ENCODE assay signal across 15 cellular contexts in genomic region chr2:219469186-219469724, GRCh38. TPM values are rescaled to one million over a fixed set of nuclear protein-coding genes. Genes with fewer than 3 reads are reported as not detected.
DNase-seq lines count a peak whose midpoint lies in the region; ATAC-seq, FAIRE-seq and TF ChIP-seq lines count a peak whose summit lies in the region.
"Had no signal": no experiment of that assay in that cellular context is flagged by ENCODE, and none has a peak within 500 bp of the region (broad histone marks: within the 10 kb centered on the region; RNA-seq: fewer than 3 reads in every experiment).

No MANE protein-coding gene starts in this region.

- peak overlapping the region in 1 of 2 experiments; percentile 7; a peak in 1 of 4 replicates for H4K8ac ChIP-seq in IMR-90 (ENCODE audit: low read depth in 2 of 2, low read length in 2 of 2)

- peak overlapping the region; percentile 58; the same call in 1 of the 2 replicates for H2BK120ac ChIP-seq in IMR-90 (ENCODE audit: low read depth, low read length)

- H3K56ac ChIP-seq in IMR-90 (ENCODE audit: extremely low read depth, insufficient read depth, low read length) = no peak overlapping the region

- no peaks in the 10 kb centered on the region for H3K36me3 Mint-ChIP-seq in effector memory CD8-positive, alpha-beta T cell (ENCODE audit: insufficient read depth)

- 0 out of 2 replicates have a peak overlapping the region, but pooled peaks have one; percentile 10 for H3K27ac ChIP-seq in IMR-90 (ENCODE audit: insufficient read depth, low read length)
- 0 out of 3 replicates have a peak overlapping the region, but pooled peaks have one; percentile 39 for H3K27ac ChIP-seq in K562 (ENCODE audit: extremely low read depth, low read depth, low read length)
- H3K27ac ChIP-seq in right atrium auricular region = peak overlapping the region; percentile 70 to 79

- peak overlapping the region; percentile 67; the same call in 1 of the 2 replicates for H2BK20ac ChIP-seq in IMR-90 (ENCODE audit: low read depth, low read length)

- intact Hi-C loops in IMR-90 (cut with micrococcal nuclease) (no loop called here), K562 (cut with micrococcal nuclease) (no loop called here)

- H2BK5ac ChIP-seq in IMR-90 (ENCODE audit: low read depth, low read length, poor library complexity, severe bottlenecking) = peak overlapping the region; percentile 71

- H3K4me3 ChIP-seq in IMR-90 (ENCODE audit: insufficient read depth, low read depth, low read length) (no peak overlapping the region), K562 (no peak overlapping the region), right atrium auricular region (no peak overlapping the region)

- H3K9me3 Mint-ChIP-seq in effector memory CD8-positive, alpha-beta T cell = no peaks in the 10 kb centered on the region
- H3K9me3 Mint-ChIP-seq: neural crest cell had no signal

- in situ Hi-C loops in ACHN (cut with HindIII; ENCODE audit: low pct_ligation_motif_present, low pct_unique_long_range_greater_than_20kb, low sequenced_read_pairs) = no loop called here
- in situ Hi-C loops in IMR-90 (cut with MboI; ENCODE audit: low sequenced_read_pairs) = no loop called here
- in situ Hi-C loops in K562 (cut with MboI) = no loop called here

- CTCF ChIA-PET in IMR-90 (lab: Yijun Ruan, JAX) = no interaction called here
- CTCF ChIA-PET in K562 (lab: Yijun Ruan, JAX; ENCODE audit: low intra/inter-chr PET ratio) = no interaction called here
- CTCF ChIA-PET in HEK293T (lab: Yijun Ruan, JAX) = no interaction called here

- no peak overlapping the region for H3K23ac ChIP-seq in IMR-90 (ENCODE audit: low read depth, low read length)

- peak overlapping the region; percentile 67; the same call in 1 of the 2 replicates for H4K5ac ChIP-seq in IMR-90 (ENCODE audit: low read depth, low read length)

- DNase-seq in ACHN (peak; percentile 76), IMR-90 (peak; percentile 81), K562 (ENCODE audit: extremely low read depth in 1 of 4, low spot score in 3 of 4) (peak; percentile 42 to 71 (median 62)), right atrium auricular region (ENCODE audit: low spot score) (no peak), MV-4-11 (lab: John Stamatoyannopoulos, UW) (no peak), HEK293T (ENCODE audit: extremely low spot score) (no peak), KG1 (lab: John Stamatoyannopoulos, UW) (no peak)
- no peak for DNase-seq in effector memory CD8-positive, alpha-beta T cell
- DNase-seq: GDM1, NCI-H526 treated with DMSO at 0.1 percent for 48 hours had no signal

- no peaks in the 10 kb centered on the region for H3K4me1 Mint-ChIP-seq in effector memory CD8-positive, alpha-beta T cell (ENCODE audit: low read depth in 2 of 2)

- whole genome bisulfite sequencing in IMR-90 (ENCODE audit: extremely low coverage in 2 of 2, insufficient read length in 1 of 2), 2 experiments = 100% methylated on average over 1 of the region's 16 CpGs; no CpG with 5 or more reads in 1 of the 2 experiments
- WGBS in K562 (ENCODE audit: insufficient coverage, low coverage, missing lambda C conversion rate) = 63% methylated on average over 13 of the region's 16 CpGs

- no peaks in the 10 kb centered on the region; a peak in 1 of 4 replicates for H3K79me1 ChIP-seq in IMR-90 (ENCODE audit: low read depth in 1 of 2, low read length in 2 of 2)

- FAIRE-seq in K562 (lab: Jason Lieb, UNC) = no peak

- TF ChIP-seq RAD21 in IMR-90 (IDR thresholded peaks at IDR 0.05; ENCODE audit: low read length) (peak; percentile 13; the same call in 1 of the 2 replicates), K562 (CRISPR knock-in tag; conservative IDR thresholded peaks at IDR 0.05 in 1 of 2, IDR thresholded peaks at IDR 0.05 in 1 of 2) (no peak)

- H3K27me3 Mint-ChIP-seq in effector memory CD8-positive, alpha-beta T cell = peaks cover 7 to 40% of the 10 kb centered on the region in 2 donors

- no peak for TF ChIP-seq EP300 in K562 (IDR thresholded peaks at IDR 0.05; ENCODE audit: low read length)

- H3K9ac ChIP-seq in IMR-90 (ENCODE audit: low read depth, low read length) (no peak overlapping the region), K562 (ENCODE audit: insufficient read depth in 1 of 2, low read depth in 2 of 2, low read length in 2 of 2) (peak overlapping the region in 1 of 2 experiments; percentile 52; a peak in 2 of 4 replicates)

- H2AK5ac ChIP-seq in IMR-90 (ENCODE audit: low read depth, low read length) = peak overlapping the region; percentile 60

- no peaks in the 10 kb centered on the region for H3K9me3 ChIP-seq in IMR-90 (ENCODE audit: control insufficient read depth, insufficient read depth, low read length)
- no peaks in the 10 kb centered on the region for H3K9me3 ChIP-seq in K562 (replicated peaks; ENCODE audit: control insufficient read depth, insufficient read depth, low read depth, low read length)
- no peaks in the 10 kb centered on the region for H3K9me3 ChIP-seq in right atrium auricular region

- peak overlapping the region; percentile 53 for H4K91ac ChIP-seq in IMR-90 (ENCODE audit: insufficient read depth, low read depth, low read length)

- POLR2A ChIA-PET in IMR-90 (lab: Charles Lee; ENCODE audit: unreplicated experiment) (no interaction called here), K562 (lab: Yijun Ruan, JAX) (interaction anchor here (0.6 kb wide), 1 partner anchor 16 kb away, joined by 3 read pairs; no protein-coding TSS in a partner anchor), HEK293T (lab: Yijun Ruan, JAX) (no interaction called here)

- TF ChIP-seq POLR2A in IMR-90 (IDR thresholded peaks at IDR 0.05; ENCODE audit: low read depth, low read length) (no peak), K562 (conservative IDR thresholded peaks at IDR 0.05) (no peak)

- H3K4me2 ChIP-seq in IMR-90 (ENCODE audit: low read depth, low read length) = no peak overlapping the region
- H3K4me2 ChIP-seq in K562 (ENCODE audit: insufficient read depth, low read length) = no peak overlapping the region

- no peak overlapping the region for H3K4me3 Mint-ChIP-seq in effector memory CD8-positive, alpha-beta T cell
- H3K4me3 Mint-ChIP-seq: neural crest cell had no signal

- H3K79me2 ChIP-seq in K562 (ENCODE audit: control insufficient read depth, insufficient read depth, low read length) = no peaks in the 10 kb centered on the region

- H3K4ac ChIP-seq in IMR-90 (ENCODE audit: low read depth, low read length) = peak overlapping the region; percentile 48

- BruUV-seq in IMR-90 (replicated peaks; lab: Mats Ljungman, UMichigan) (no TSS peak), K562 (replicated peaks; lab: Mats Ljungman, UMichigan) (no TSS peak)

- dilution Hi-C loops in IMR-90 (cut with HindIII; ENCODE audit: low sequenced_read_pairs, unreplicated experiment) = no loop called here

- H3K27me3 ChIP-seq in IMR-90 (ENCODE audit: control insufficient read depth, insufficient read depth, low read length) (no peaks in the 10 kb centered on the region), K562 (ENCODE audit: control insufficient read depth in 2 of 2, insufficient read depth in 2 of 2, low read length in 2 of 2) (no peaks in the 10 kb centered on the region), right atrium auricular region (no peaks in the 10 kb centered on the region)

- H3K9me1 ChIP-seq in IMR-90 (ENCODE audit: insufficient read depth, low read length) (no peaks in the 10 kb centered on the region), K562 (ENCODE audit: control insufficient read depth, insufficient read depth, low read length) (no peaks in the 10 kb centered on the region)

- H2AFZ ChIP-seq in IMR-90 (replicated peaks; ENCODE audit: low read length, poor library complexity) (peak overlapping the region; percentile 61), K562 (ENCODE audit: low read depth, low read length) (no peak overlapping the region)

- peak overlapping the region; percentile 34; the same call in 1 of the 2 replicates for H3K18ac ChIP-seq in IMR-90 (ENCODE audit: low read depth, low read length)

- peaks cover 13% of the 10 kb centered on the region for H3K4me1 ChIP-seq in IMR-90 (ENCODE audit: control insufficient read depth, insufficient read depth, low read length)
- peaks cover 12 to 61% of the 10 kb centered on the region in 2 experiments; a peak in 4 of 5 replicates for H3K4me1 ChIP-seq in K562 (replicated peaks in 1 of 2; ENCODE audit: control insufficient read depth in 2 of 2, insufficient read depth in 2 of 2, low read length in 2 of 2)
- peaks cover 0 to 76% of the 10 kb centered on the region in 2 donors for H3K4me1 ChIP-seq in right atrium auricular region

- H2BK15ac ChIP-seq in IMR-90 (ENCODE audit: low read depth, low read length) = peak overlapping the region; percentile 2; the same call in 1 of the 3 replicates

- H3K36me3 ChIP-seq in IMR-90 (ENCODE audit: control insufficient read depth, insufficient read depth, low read length) (peaks cover 73% of the 10 kb centered on the region; the same call in 1 of the 2 replicates), K562 (ENCODE audit: control insufficient read depth, insufficient read depth, low read length) (no peaks in the 10 kb centered on the region), right atrium auricular region (peaks cover 64% of the 10 kb centered on the region)

- H3K14ac ChIP-seq in IMR-90 (replicated peaks; ENCODE audit: low read depth, low read length) = 0 out of 2 replicates have a peak overlapping the region, but pooled peaks have one; percentile 7

- H4K20me1 ChIP-seq in IMR-90 (ENCODE audit: insufficient read depth, low read length) = no peaks in the 10 kb centered on the region; the same call in none of the 2 replicates
- H4K20me1 ChIP-seq in K562 (replicated peaks; ENCODE audit: control insufficient read depth, insufficient read depth, low read length) = no peaks in the 10 kb centered on the region

- H2AK9ac ChIP-seq in IMR-90 (replicated peaks; ENCODE audit: low read depth, low read length, poor library complexity) = peak overlapping the region; percentile 89

- H3K27ac Mint-ChIP-seq in effector memory CD8-positive, alpha-beta T cell = no peak overlapping the region

- ATAC-seq in IMR-90 (ENCODE audit: low read depth) (peak; percentile 94), K562 (peak; percentile 64)
- no peak for ATAC-seq in effector memory CD8-positive, alpha-beta T cell (replicated peaks)
- ATAC-seq: HCT116 had no signal

- TF ChIP-seq CTCF in IMR-90 (conservative IDR thresholded peaks at IDR 0.05; ENCODE audit: low read depth, low read length) = no peak
- TF ChIP-seq CTCF in K562 (IDR thresholded peaks at IDR 0.05 in 2 of 3, conservative IDR thresholded peaks at IDR 0.05 in 1 of 3; ENCODE audit: insufficient read depth in 2 of 3, low read depth in 1 of 3, low read length in 3 of 3) = no peak
- TF ChIP-seq CTCF in right atrium auricular region (IDR thresholded peaks at IDR 0.05) = no peak

RNA-seq across cellular contexts. Expression of gene GMPPA, which starts 29.4 kb away (rescaled TPM):
- total RNA-seq in IMR-90 (2012; rRNA removed) (93.0 and 103 TPM in 2 replicates), K562 (2014; rRNA removed) (66.7 and 93.8 TPM in 2 replicates), K562 (2014; rRNA removed; fragmentation: Illumina TruSeq; extraction: Trizol) (38.5 and 47.9 TPM in 2 replicates), K562 (2015; rRNA removed; fragmentation: Illumina TruSeq; extraction: Trizol) (59.6 and 65.4 TPM in 2 replicates), K562 (2021) (69.7 and 71.3 TPM in 2 replicates), right atrium auricular region (10 to 100 TPM; 21.6 to 23.3 TPM)
- polyA plus RNA-seq in IMR-90 (2012; rRNA removed) (124 and 134 TPM in 2 replicates), K562 (2011; rRNA removed) (101 and 108 TPM in 2 replicates), K562 (2014; fragmentation: Illumina TruSeq; extraction: Trizol) (82.1 and 90.5 TPM in 2 replicates), K562 (2014; fragmentation: Nextera tagmentation; extraction: Ambion mirVana) (10 to 100 TPM in 1 of 2 experiments, 1 to 10 TPM in 1; 7.0 to 24.7 TPM), K562 (2014; rRNA removed) (71.2 and 75.4 TPM in 2 replicates)
- 73.7 and 110 TPM in 2 replicates for polyA plus RNA-seq in IMR-90 (2012; cell fraction: cytosol; rRNA removed)
- polyA plus RNA-seq in IMR-90 (2012; cell fraction: nucleus; rRNA removed; ENCODE audit: low replicate concordance) = 322 and 367 TPM in 2 replicates
- 76.3 and 182 TPM in 2 replicates for total RNA-seq in K562 (2011; cell fraction: chromatin; rRNA removed; ENCODE audit: low replicate concordance)
- 113 and 116 TPM in 2 replicates for total RNA-seq in K562 (2011; cell fraction: nucleolus; rRNA removed)
- total RNA-seq in K562 (2011; cell fraction: nucleoplasm; rRNA removed) = 78.7 and 92.4 TPM in 2 replicates
- 152 and 203 TPM in 2 replicates for polyA plus RNA-seq in K562 (2011; cell fraction: cytosol; rRNA removed)
- 219 and 235 TPM in 2 replicates for polyA plus RNA-seq in K562 (2011; cell fraction: nucleus; rRNA removed)
- polyA plus RNA-seq in K562 (2012) = 99.0 and 134 TPM in 2 replicates
- 73.2 and 103 TPM in 2 replicates for polyA minus RNA-seq in K562 (2011; rRNA and poly(A)+ RNA removed)
- 47.8 and 64.1 TPM in 2 replicates for polyA minus RNA-seq in K562 (2011; cell fraction: cytosol; rRNA and poly(A)+ RNA removed)
- 38.2 and 59.0 TPM in 2 replicates for polyA minus RNA-seq in K562 (2011; cell fraction: nucleus; rRNA and poly(A)+ RNA removed)

RNA-seq across cellular contexts. Expression of gene SPEG, which starts 34.6 kb away (rescaled TPM):
- 6.8 and 7.8 TPM in 2 replicates for total RNA-seq in IMR-90 (2012; rRNA removed)
- 81.6 and 109 TPM in 2 replicates for polyA plus RNA-seq in IMR-90 (2012; rRNA removed)
- 37.7 and 53.1 TPM in 2 replicates for polyA plus RNA-seq in IMR-90 (2012; cell fraction: cytosol; rRNA removed)
- 492 and 808 TPM in 2 replicates for polyA plus RNA-seq in IMR-90 (2012; cell fraction: nucleus; rRNA removed; ENCODE audit: low replicate concordance)
- 12.1 and 39.1 TPM in 2 replicates for total RNA-seq in K562 (2011; cell fraction: chromatin; rRNA removed; ENCODE audit: low replicate concordance)
- 23.0 and 26.8 TPM in 2 replicates for total RNA-seq in K562 (2011; cell fraction: nucleolus; rRNA removed)
- 15.2 and 19.2 TPM in 2 replicates for total RNA-seq in K562 (2011; cell fraction: nucleoplasm; rRNA removed)
- total RNA-seq in K562 (2014; rRNA removed) = 3.9 and 6.0 TPM in 2 replicates
- 1.3 and 1.5 TPM in 2 replicates for total RNA-seq in K562 (2014; rRNA removed; fragmentation: Illumina TruSeq; extraction: Trizol)
- 3.0 and 3.7 TPM in 2 replicates for total RNA-seq in K562 (2015; rRNA removed; fragmentation: Illumina TruSeq; extraction: Trizol)
- 6.0 and 8.7 TPM in 2 replicates for total RNA-seq in K562 (2021)
- polyA plus RNA-seq in K562 (2011; rRNA removed) = 6.3 and 6.5 TPM in 2 replicates
- polyA plus RNA-seq in K562 (2011; cell fraction: cytosol; rRNA removed) = 4.6 and 12.1 TPM in 2 replicates
- 24.5 and 70.3 TPM in 2 replicates for polyA plus RNA-seq in K562 (2011; cell fraction: nucleus; rRNA removed)
- polyA plus RNA-seq in K562 (2012) = 9.4 and 12.8 TPM in 2 replicates
- polyA plus RNA-seq in K562 (2014; fragmentation: Illumina TruSeq; extraction: Trizol) = 2.4 and 5.5 TPM in 2 replicates
- polyA plus RNA-seq in K562 (2014; fragmentation: Nextera tagmentation; extraction: Ambion mirVana) = 1 to 10 TPM in 1 of 2 experiments, under 1 TPM in 1; 0.49 to 1.3 TPM
- 6.5 and 7.9 TPM in 2 replicates for polyA plus RNA-seq in K562 (2014; rRNA removed)
- polyA minus RNA-seq in K562 (2011; rRNA and poly(A)+ RNA removed) = 1.5 and 2.0 TPM in 2 replicates
- 3.1 and 4.2 TPM in 2 replicates for polyA minus RNA-seq in K562 (2011; cell fraction: cytosol; rRNA and poly(A)+ RNA removed)
- polyA minus RNA-seq in K562 (2011; cell fraction: nucleus; rRNA and poly(A)+ RNA removed) = 11.8 and 14.0 TPM in 2 replicates
- 10 to 100 TPM; 82.2 to 90.8 TPM for total RNA-seq in right atrium auricular region

RNA-seq across cellular contexts. Expression of gene ASIC4, which starts 45.0 kb away (rescaled TPM):
- total RNA-seq in IMR-90 (2012; rRNA removed) = not detected in 2 replicates
- 0.10 TPM in 1 of 2 replicates, not detected in the other for polyA plus RNA-seq in IMR-90 (2012; rRNA removed)
- not detected in 2 replicates for polyA plus RNA-seq in IMR-90 (2012; cell fraction: cytosol; rRNA removed)
- polyA plus RNA-seq in IMR-90 (2012; cell fraction: nucleus; rRNA removed; ENCODE audit: low replicate concordance) = 0.16 and 0.33 TPM in 2 replicates
- 14.4 and 30.7 TPM in 2 replicates for total RNA-seq in K562 (2011; cell fraction: chromatin; rRNA removed; ENCODE audit: low replicate concordance)
- total RNA-seq in K562 (2011; cell fraction: nucleolus; rRNA removed) = 21.7 and 26.1 TPM in 2 replicates
- total RNA-seq in K562 (2011; cell fraction: nucleoplasm; rRNA removed) = 15.1 and 18.3 TPM in 2 replicates
- total RNA-seq in K562 (2014; rRNA removed) = 17.7 and 24.8 TPM in 2 replicates
- 2.3 and 3.8 TPM in 2 replicates for total RNA-seq in K562 (2014; rRNA removed; fragmentation: Illumina TruSeq; extraction: Trizol)
- 9.6 and 9.8 TPM in 2 replicates for total RNA-seq in K562 (2015; rRNA removed; fragmentation: Illumina TruSeq; extraction: Trizol)
- 13.5 and 14.7 TPM in 2 replicates for total RNA-seq in K562 (2021)
- polyA plus RNA-seq in K562 (2011; rRNA removed) = 2.5 and 8.6 TPM in 2 replicates
- polyA plus RNA-seq in K562 (2011; cell fraction: cytosol; rRNA removed) = 4.7 and 5.7 TPM in 2 replicates
- polyA plus RNA-seq in K562 (2011; cell fraction: nucleus; rRNA removed) = 48.9 and 62.7 TPM in 2 replicates
- 15.2 and 19.8 TPM in 2 replicates for polyA plus RNA-seq in K562 (2012)
- 4.8 and 5.0 TPM in 2 replicates for polyA plus RNA-seq in K562 (2014; fragmentation: Illumina TruSeq; extraction: Trizol)
- under 1 TPM; 0.07 to 0.08 TPM for polyA plus RNA-seq in K562 (2014; fragmentation: Nextera tagmentation; extraction: Ambion mirVana)
- polyA plus RNA-seq in K562 (2014; rRNA removed) = 19.0 and 19.2 TPM in 2 replicates
- polyA minus RNA-seq in K562 (2011; rRNA and poly(A)+ RNA removed) = 2.5 and 4.5 TPM in 2 replicates
- 2.6 and 8.5 TPM in 2 replicates for polyA minus RNA-seq in K562 (2011; cell fraction: cytosol; rRNA and poly(A)+ RNA removed)
- 13.9 and 26.5 TPM in 2 replicates for polyA minus RNA-seq in K562 (2011; cell fraction: nucleus; rRNA and poly(A)+ RNA removed)
- total RNA-seq in right atrium auricular region = not detected
- total RNA-seq: kidney epithelial cell; T-helper 1 cell treated with Interleukin-12 subunit alpha and Interleukin-12 subunit beta and Interleukin-4 antibody, amounts not matched to agents 30 ng/mL and 1 ng/mL, for 36 hours had no signal
- polyA plus RNA-seq: AG04450 had no signal

RNA-seq across cellular contexts. Expression of gene DES, which starts 51.1 kb away (rescaled TPM):
- 3.3 and 4.3 TPM in 2 replicates for total RNA-seq in IMR-90 (2012; rRNA removed)
- polyA plus RNA-seq in IMR-90 (2012; rRNA removed) = 4.0 and 4.9 TPM in 2 replicates
- 3.4 and 4.1 TPM in 2 replicates for polyA plus RNA-seq in IMR-90 (2012; cell fraction: cytosol; rRNA removed)
- polyA plus RNA-seq in IMR-90 (2012; cell fraction: nucleus; rRNA removed; ENCODE audit: low replicate concordance) = 3.2 TPM in 2 replicates
- 4.9 and 11.0 TPM in 2 replicates for total RNA-seq in K562 (2011; cell fraction: chromatin; rRNA removed; ENCODE audit: low replicate concordance)
- 5.9 and 8.8 TPM in 2 replicates for total RNA-seq in K562 (2011; cell fraction: nucleolus; rRNA removed)
- total RNA-seq in K562 (2011; cell fraction: nucleoplasm; rRNA removed) = 5.4 and 9.5 TPM in 2 replicates
- total RNA-seq in K562 (2014; rRNA removed) = 25.8 and 27.8 TPM in 2 replicates
- 12.0 and 18.2 TPM in 2 replicates for total RNA-seq in K562 (2014; rRNA removed; fragmentation: Illumina TruSeq; extraction: Trizol)
- total RNA-seq in K562 (2015; rRNA removed; fragmentation: Illumina TruSeq; extraction: Trizol) = 28.3 and 29.1 TPM in 2 replicates
- 17.4 and 21.9 TPM in 2 replicates for total RNA-seq in K562 (2021)
- 17.0 and 58.9 TPM in 2 replicates for polyA plus RNA-seq in K562 (2011; rRNA removed)
- polyA plus RNA-seq in K562 (2011; cell fraction: cytosol; rRNA removed) = 13.4 and 60.3 TPM in 2 replicates
- 5.3 and 28.7 TPM in 2 replicates for polyA plus RNA-seq in K562 (2011; cell fraction: nucleus; rRNA removed)
- 21.4 and 54.5 TPM in 2 replicates for polyA plus RNA-seq in K562 (2012)
- polyA plus RNA-seq in K562 (2014; fragmentation: Illumina TruSeq; extraction: Trizol) = 32.7 and 35.3 TPM in 2 replicates
- 1 to 10 TPM; 2.5 to 4.0 TPM for polyA plus RNA-seq in K562 (2014; fragmentation: Nextera tagmentation; extraction: Ambion mirVana)
- 21.2 and 25.1 TPM in 2 replicates for polyA plus RNA-seq in K562 (2014; rRNA removed)
- polyA minus RNA-seq in K562 (2011; rRNA and poly(A)+ RNA removed) = 8.9 and 64.7 TPM in 2 replicates
- 5.5 and 26.3 TPM in 2 replicates for polyA minus RNA-seq in K562 (2011; cell fraction: cytosol; rRNA and poly(A)+ RNA removed)
- 3.0 and 5.9 TPM in 2 replicates for polyA minus RNA-seq in K562 (2011; cell fraction: nucleus; rRNA and poly(A)+ RNA removed)
- total RNA-seq in right atrium auricular region = over 10,000 TPM; 12,280 to 13,654 TPM
- total RNA-seq: T-helper 1 cell treated with Interleukin-12 subunit alpha and Interleukin-12 subunit beta and Interleukin-4 antibody, amounts not matched to agents 30 ng/mL and 1 ng/mL, for 36 hours had no signal

Comparison
In these comparisons a context has a peak if more than half of its experiments do, and no peak if none do; other contexts are left out.
1. DNase-seq: peak in ACHN (single experiment), IMR-90 (single experiment) and K562 (4 of 4); none in right atrium auricular region (single experiment), MV-4-11 (single experiment), HEK293T (single experiment), KG1 (single experiment) and effector memory CD8-positive, alpha-beta T cell (0 of 3).
2. H3K27ac ChIP-seq: peak in every context shown above with its lines; median percentile 74 in right atrium auricular region; 39 in K562; 10 in IMR-90.